ENCODE assay signal across 24 cellular contexts in genomic region chr3:95350066-95350465, GRCh38.
DNase-seq lines count a peak whose midpoint lies in the region; ATAC-seq, FAIRE-seq and TF ChIP-seq lines count a peak whose summit lies in the region.
"Had no signal": no experiment of that assay in that cellular context is flagged by ENCODE, and none has a peak within 500 bp of the region (broad histone marks: within the 10 kb centered on the region; RNA-seq: fewer than 3 reads in every experiment).

No MANE protein-coding gene starts in this region.

- H3K79me1 ChIP-seq in trophoblast cell (ENCODE audit: low read length) = peaks cover 9% of the 10 kb centered on the region

- H3K4me1 Mint-ChIP-seq in CD4-positive, alpha-beta T cell (ENCODE audit: low read depth) = no peaks in the 10 kb centered on the region

- H3K36me3 ChIP-seq in kidney (ENCODE audit: control insufficient read depth in 1 of 2, insufficient read depth in 2 of 2, low read length in 2 of 2) (no peaks in the 10 kb centered on the region), trophoblast cell (ENCODE audit: control insufficient read depth in 1 of 2, insufficient read depth in 2 of 2, low read length in 2 of 2) (peaks cover 0 to 2% of the 10 kb centered on the region in 2 experiments)
- H3K36me3 ChIP-seq: Peyer's patch had no signal

- H4K12ac ChIP-seq in trophoblast cell (ENCODE audit: low read depth, low read length) = no peak overlapping the region

- H3K18ac ChIP-seq in trophoblast cell (ENCODE audit: low read length) = no peak overlapping the region

- H4K91ac ChIP-seq in trophoblast cell (ENCODE audit: low read depth, low read length) = no peak overlapping the region

- H2BK120ac ChIP-seq in trophoblast cell (ENCODE audit: insufficient read depth, low read length, poor library complexity) = no peak overlapping the region

- H2BK5ac ChIP-seq in trophoblast cell (ENCODE audit: low read depth, low read length, poor library complexity) = no peak overlapping the region

- ATAC-seq in GM19455 (IDR thresholded peaks at IDR 0.05; ENCODE audit: unreplicated experiment) = no peak
- ATAC-seq in CD4-positive, alpha-beta T cell (ENCODE audit: poor library complexity) = no peak
- ATAC-seq in left colon = no peak
- ATAC-seq: GM12878, Right ventricle myocardium inferior had no signal

- no peak overlapping the region for H3K27ac ChIP-seq in kidney (ENCODE audit: low read depth in 2 of 2, low read length in 2 of 2)
- H3K27ac ChIP-seq in trophoblast cell (ENCODE audit: low read depth, low read length) = no peak overlapping the region
- H3K27ac ChIP-seq in CD4-positive, alpha-beta T cell (ENCODE audit: low read depth, low read length) = no peak overlapping the region
- H3K27ac ChIP-seq: 22Rv1, C4-2B, HL-60, Peyer's patch had no signal

- no CpG with 5 or more reads among the region's 4 CpGs for WGBS in trophoblast cell (ENCODE audit: extremely low coverage, insufficient coverage, insufficient read length)

- CTCF ChIA-PET in CD4-positive, alpha-beta T cell (lab: Charles Lee) = no interaction called here

- no peaks in the 10 kb centered on the region for H3K79me2 ChIP-seq in trophoblast cell (ENCODE audit: control insufficient read depth, insufficient read depth, low read length, poor library complexity)

- no peaks in the 10 kb centered on the region for H3K36me3 Mint-ChIP-seq in CD4-positive, alpha-beta T cell (ENCODE audit: low read depth)

- no peak for FAIRE-seq in kidney (lab: Jason Lieb, UNC)
- FAIRE-seq: GM12878 had no signal

- DNase-seq in DMS 273 (lab: John Stamatoyannopoulos, UW; ENCODE audit: unreplicated experiment) = peak; percentile 31
- DNase-seq in DMS 273 treated with DMSO at 0.1 percent for 48 hours (lab: John Stamatoyannopoulos, UW) = no peak
- no peak for DNase-seq in kidney
- no peak for DNase-seq in trophoblast cell
- DNase-seq in CD4-positive, alpha-beta T cell = no peak
- DNase-seq in left colon = no peak
- no peak for DNase-seq in retina
- DNase-seq: AML-193, COR-L47, DMS53, EL, HCEC 1CT, NCI-H1436 treated with DMSO at 0.1 percent for 48 hours, NCI-H2029, NCI-H2171, NCI-H446, NCI-H526 treated with DMSO at 0.1 percent for 48 hours, Peyer's patch had no signal

- TF ChIP-seq CTCF in kidney (IDR thresholded peaks at IDR 0.05; ENCODE audit: borderline replicate concordance, extremely low read depth, insufficient read depth) = no peak
- no peak for TF ChIP-seq CTCF in CD4-positive, alpha-beta T cell (IDR thresholded peaks at IDR 0.05)

- no peak overlapping the region for H3K27ac Mint-ChIP-seq in CD4-positive, alpha-beta T cell

- H3K4me3 ChIP-seq in kidney (ENCODE audit: low read length in 2 of 2) = peak overlapping the region; percentile 1 to 12
- H3K4me3 ChIP-seq in trophoblast cell (ENCODE audit: low read depth, low read length) = no peak overlapping the region
- H3K4me3 ChIP-seq: GM12878, Peyer's patch had no signal

- no peak overlapping the region for H3K4me3 Mint-ChIP-seq in CD4-positive, alpha-beta T cell

- H3K9ac ChIP-seq in kidney (ENCODE audit: low read length in 2 of 2) = no peak overlapping the region
- no peak overlapping the region for H3K9ac ChIP-seq in trophoblast cell (ENCODE audit: low read length)

- H2AFZ ChIP-seq in trophoblast cell (ENCODE audit: insufficient read depth, low read length, poor library complexity) = no peak overlapping the region

- H3K4ac ChIP-seq in trophoblast cell (ENCODE audit: low read depth, low read length) = no peak overlapping the region

- intact Hi-C loops in kidney (cut with DNase I) (no loop called here), left colon (cut with DNase I, micrococcal nuclease) (no loop called here)
- intact Hi-C loops in CD4-positive, alpha-beta T cell (cut with DNase I, micrococcal nuclease) = no loop called here

- H3K23ac ChIP-seq in trophoblast cell (ENCODE audit: low read length) = no peak overlapping the region

- no peaks in the 10 kb centered on the region for H3K27me3 Mint-ChIP-seq in CD4-positive, alpha-beta T cell

- H3K4me2 ChIP-seq in trophoblast cell (ENCODE audit: low read length) = no peak overlapping the region

- no peaks in the 10 kb centered on the region for H3K9me3 ChIP-seq in kidney (ENCODE audit: control insufficient read depth in 1 of 2, low read length in 2 of 2)
- H3K9me3 ChIP-seq in trophoblast cell (ENCODE audit: insufficient read depth, low read depth, low read length) = peaks cover 4% of the 10 kb centered on the region
- peaks cover 5% of the 10 kb centered on the region for H3K9me3 ChIP-seq in CD4-positive, alpha-beta T cell (ENCODE audit: control insufficient read depth, low read length)
- H3K9me3 ChIP-seq: Peyer's patch had no signal

- peak overlapping the region; percentile 30 for H2BK12ac ChIP-seq in trophoblast cell (ENCODE audit: low read length)

- H3K9me3 Mint-ChIP-seq in CD4-positive, alpha-beta T cell = peaks cover 2% of the 10 kb centered on the region

- H3K4me1 ChIP-seq in kidney (ENCODE audit: control insufficient read depth in 1 of 2, insufficient read depth in 1 of 2, low read depth in 1 of 2, low read length in 2 of 2) = peaks cover 0 to 10% of the 10 kb centered on the region in 2 donors
- peaks cover 5 to 7% of the 10 kb centered on the region in 2 experiments for H3K4me1 ChIP-seq in trophoblast cell (ENCODE audit: control insufficient read depth in 1 of 2, insufficient read depth in 2 of 2, low read length in 2 of 2)
- H3K4me1 ChIP-seq: Peyer's patch had no signal

- no peaks in the 10 kb centered on the region for H3K27me3 ChIP-seq in trophoblast cell (ENCODE audit: insufficient read depth, low read length)
- H3K27me3 ChIP-seq in CD4-positive, alpha-beta T cell (ENCODE audit: control insufficient read depth, insufficient read depth, low read length) = no peaks in the 10 kb centered on the region
- H3K27me3 ChIP-seq: Peyer's patch had no signal

- H3K14ac ChIP-seq in trophoblast cell (ENCODE audit: low read length) = no peak overlapping the region

- no peak overlapping the region for H2AK5ac ChIP-seq in trophoblast cell (ENCODE audit: low read length)

- POLR2A ChIA-PET in CD4-positive, alpha-beta T cell (lab: Charles Lee) = no interaction called here

- no peak overlapping the region for H4K8ac ChIP-seq in trophoblast cell (ENCODE audit: low read depth, low read length)
